Comparison of ENCODE assay signal across 19 cellular contexts in genomic region chr1:185401019-185401418, GRCh38.
DNase-seq lines count a peak whose midpoint lies in the region; ATAC-seq and TF ChIP-seq lines count a peak whose summit lies in the region.
"Had no signal": no experiment of that assay in that cellular context is flagged by ENCODE, and none has a peak within 500 bp of the region (broad histone marks: within the 10 kb centered on the region; RNA-seq: fewer than 3 reads in every experiment).

No MANE protein-coding gene starts in this region.

- H3F3A ChIP-seq in GM23338 (replicated peaks; ENCODE audit: low read depth) = no peaks in the 10 kb centered on the region

- H3K27ac Mint-ChIP-seq in GM23338 = peak overlapping the region; percentile 91
- H3K27ac Mint-ChIP-seq: activated T-cell treated with anti-CD3 and anti-CD28 coated beads, Interleukin-2, amount 50 U/mL, for 72 hours; type B pancreatic cell had no signal

- no peak for TF ChIP-seq POLR2A in tibial nerve (IDR thresholded peaks at IDR 0.05)

- H3K36me3 Mint-ChIP-seq in GM23338 (ENCODE audit: low read depth) = no peaks in the 10 kb centered on the region
- H3K36me3 Mint-ChIP-seq: type B pancreatic cell had no signal

- POLR2A ChIA-PET in RWPE1 (lab: Yijun Ruan, JAX; ENCODE audit: low non-redundant PET) = no interaction called here

- H3K27me3 ChIP-seq in GM23338 (ENCODE audit: insufficient read depth) (no peaks in the 10 kb centered on the region), osteoblast (ENCODE audit: insufficient read depth, low read length) (no peaks in the 10 kb centered on the region), tibial nerve (no peaks in the 10 kb centered on the region)
- H3K27me3 ChIP-seq: adrenal gland had no signal

- no peak overlapping the region for H3K4me3 Mint-ChIP-seq in GM23338
- H3K4me3 Mint-ChIP-seq: activated T-cell treated with anti-CD3 and anti-CD28 coated beads, Interleukin-2, amount 50 U/mL, for 72 hours; type B pancreatic cell had no signal

- H3K27ac ChIP-seq in GM23338 (ENCODE audit: low read depth) (no peak overlapping the region), RWPE1 (peak overlapping the region; percentile 81), osteoblast (ENCODE audit: low read depth, low read length) (peak overlapping the region; percentile 67), tibial nerve (no peak overlapping the region)
- H3K27ac ChIP-seq: adrenal gland, C4-2B, psoas muscle had no signal

- ATAC-seq in GM23338 (peak; percentile 97), esophagus mucosa (peak; percentile 29), HG02973 (IDR thresholded peaks at IDR 0.05; ENCODE audit: unreplicated experiment) (no peak)
- ATAC-seq: activated T-cell treated with anti-CD3 and anti-CD28 coated beads, Interleukin-2, amount 50 U/mL, for 72 hours; psoas muscle had no signal

- H3K9me3 Mint-ChIP-seq in GM23338 = no peaks in the 10 kb centered on the region
- H3K9me3 Mint-ChIP-seq: activated T-cell treated with anti-CD3 and anti-CD28 coated beads, Interleukin-2, amount 50 U/mL, for 72 hours; type B pancreatic cell had no signal

- CTCF ChIA-PET in RWPE1 (lab: Yijun Ruan, JAX) = interaction anchor here (0.5 kb wide), 1 partner anchor 97 kb away, joined by 3 read pairs; no protein-coding TSS in a partner anchor

- H3K4me2 ChIP-seq in GM23338 (no peak overlapping the region), osteoblast (ENCODE audit: insufficient read depth, low read length) (peak overlapping the region; percentile 13)

- TF ChIP-seq EP300 in tibial nerve (IDR thresholded peaks at IDR 0.05) = no peak

- no peaks in the 10 kb centered on the region for H3K9me2 ChIP-seq in GM23338 (ENCODE audit: insufficient read depth)

- H3K9me3 ChIP-seq in osteoblast (ENCODE audit: low read depth, low read length) (no peaks in the 10 kb centered on the region), tibial nerve (no peaks in the 10 kb centered on the region)
- H3K9me3 ChIP-seq: adrenal gland, psoas muscle had no signal

- no peaks in the 10 kb centered on the region for H3K79me2 ChIP-seq in GM23338 (replicated peaks; ENCODE audit: insufficient read depth)
- no peaks in the 10 kb centered on the region for H3K79me2 ChIP-seq in osteoblast (ENCODE audit: insufficient read depth, low read length)

- TF ChIP-seq CTCF in GM23338 (conservative IDR thresholded peaks at IDR 0.05; ENCODE audit: low read depth in 2 of 2) = no peak
- no peak for TF ChIP-seq CTCF in RWPE1 (conservative IDR thresholded peaks at IDR 0.05; ENCODE audit: low read depth)
- no peak for TF ChIP-seq CTCF in osteoblast (IDR thresholded peaks at IDR 0.05; ENCODE audit: extremely low read depth, low read depth, low read length)
- TF ChIP-seq CTCF in tibial nerve (IDR thresholded peaks at IDR 0.05) = no peak

- peaks cover 26% of the 10 kb centered on the region for H3K4me1 Mint-ChIP-seq in GM23338

- WGBS in tibial nerve, 2 donors = 78 to 88% methylated on average over 3 of the region's 3 CpGs

- H4K20me1 ChIP-seq in GM23338 (replicated peaks; ENCODE audit: insufficient read depth) (no peaks in the 10 kb centered on the region), osteoblast (ENCODE audit: insufficient read depth, low read length) (no peaks in the 10 kb centered on the region)

- H3K4me3 ChIP-seq in GM23338 (no peak overlapping the region), osteoblast (ENCODE audit: insufficient read depth, low read length) (no peak overlapping the region), tibial nerve (no peak overlapping the region)
- H3K4me3 ChIP-seq: adrenal gland, psoas muscle had no signal

- H3K27me3 Mint-ChIP-seq in GM23338 (ENCODE audit: insufficient read depth, low read depth, poor library complexity) = peaks cover 7% of the 10 kb centered on the region

- H2AFZ ChIP-seq in GM23338 = no peak overlapping the region
- H2AFZ ChIP-seq in osteoblast (ENCODE audit: low read length) = peak overlapping the region; percentile 64

- no peaks in the 10 kb centered on the region for H3K36me3 ChIP-seq in GM23338 (ENCODE audit: insufficient read depth)
- no peaks in the 10 kb centered on the region for H3K36me3 ChIP-seq in osteoblast (ENCODE audit: insufficient read depth, low read length)
- H3K36me3 ChIP-seq in tibial nerve = no peaks in the 10 kb centered on the region
- H3K36me3 ChIP-seq: adrenal gland had no signal

- peaks cover 11% of the 10 kb centered on the region for H3K4me1 ChIP-seq in GM23338 (ENCODE audit: insufficient read depth)
- H3K4me1 ChIP-seq in osteoblast (ENCODE audit: insufficient read depth, low read length) = peaks cover 20% of the 10 kb centered on the region
- H3K4me1 ChIP-seq in tibial nerve = peaks cover 0 to 12% (median 0%) of the 10 kb centered on the region in 4 donors
- H3K4me1 ChIP-seq: psoas muscle had no signal

- DNase-seq in GM23338 (ENCODE audit: low spot score) (peak; percentile 91), RWPE1 (ENCODE audit: low spot score) (peak; percentile 75), osteoblast (ENCODE audit: insufficient read length, low spot score, missing footprints) (peak; percentile 48), tibial nerve (ENCODE audit: low spot score in 2 of 2) (no peak)
- DNase-seq in stimulated activated CD4-positive, alpha-beta T cell treated with anti-CD3 and anti-CD28 coated beads, Interleukin-2, amount 100 ng/mL, for 24 hours = no peak
- DNase-seq in activated CD4-positive, alpha-beta T cell treated with anti-CD3 and anti-CD28 coated beads for 48 hours = no peak
- DNase-seq: activated CD4-positive, alpha-beta T cell treated with anti-CD3 and anti-CD28 coated beads, Interleukin-2, amount 50 U/mL, for 1 hour; activated T-cell treated with anti-CD3 and anti-CD28 coated beads, Interleukin-2, amount 50 U/mL, for 72 hours; adrenal gland; DND-41; foreskin melanocyte; kidney glomerular epithelial cell; NCI-H1694 treated with DMSO at 0.1 percent for 48 hours; NCI-H526 treated with DMSO at 0.1 percent for 48 hours; psoas muscle had no signal

TF ChIP-seq in GM23338, 12 proteins besides CTCF, POLR2A, EP300 and RAD21 (continues in another document):
- TF ChIP-seq ETS1 (IDR thresholded peaks at IDR 0.05) = no peak
- no peak for TF ChIP-seq POLR2AphosphoS5 (IDR thresholded peaks at IDR 0.05; ENCODE audit: low read depth)
- no peak for TF ChIP-seq ZNF331 (CRISPR knock-in tag; IDR thresholded peaks at IDR 0.05; ENCODE audit: low read depth)

Comparison
In these comparisons a context has a peak if more than half of its experiments do, and no peak if none do; other contexts are left out.
1. DNase-seq: peak in GM23338 (single experiment), RWPE1 (single experiment) and osteoblast (single experiment); none in stimulated activated CD4-positive, alpha-beta T cell treated with anti-CD3 and anti-CD28 coated beads, Interleukin-2, amount 100 ng/mL, for 24 hours (0 of 2), tibial nerve (0 of 2) and activated CD4-positive, alpha-beta T cell treated with anti-CD3 and anti-CD28 coated beads for 48 hours (single experiment).
2. H3K27ac ChIP-seq: peak in RWPE1 (single experiment) and osteoblast (single experiment); none in GM23338 (single experiment) and tibial nerve (0 of 4).